In the genomic region with DNA sequence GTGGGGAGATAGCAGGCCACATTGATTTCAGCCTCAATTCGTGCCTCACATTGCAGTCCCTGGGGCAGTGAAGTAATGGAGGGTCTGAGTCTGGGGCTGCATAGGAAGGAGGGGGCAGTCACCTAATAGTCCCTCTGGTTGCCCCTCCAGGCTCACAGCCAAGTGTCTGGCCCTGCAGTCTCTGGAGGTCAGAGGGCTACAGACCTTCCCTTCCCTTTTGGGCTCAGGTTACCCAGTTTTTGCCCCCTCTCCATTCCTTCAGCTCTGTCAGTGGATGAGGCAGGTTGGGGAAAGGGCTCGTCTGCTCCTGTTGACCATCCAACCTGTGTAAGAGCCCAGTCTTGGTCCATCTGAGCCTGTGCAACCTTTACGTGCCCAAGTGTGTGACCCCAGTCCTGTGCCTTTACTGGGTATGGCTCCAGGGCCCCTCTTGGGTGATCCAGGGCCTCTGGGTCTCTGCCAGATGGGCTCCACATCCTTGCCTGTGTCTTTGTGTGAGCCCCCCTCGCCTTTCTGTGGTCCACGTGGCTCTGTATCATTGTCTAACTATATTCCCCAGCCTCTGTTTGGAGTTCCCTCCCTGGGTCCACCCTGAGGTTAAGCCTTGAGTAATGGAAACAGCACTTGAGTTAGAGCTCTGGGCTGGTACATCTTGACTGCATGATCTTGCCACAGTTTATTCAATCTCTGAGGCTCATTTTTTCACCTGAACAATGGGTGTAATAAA, we compare ENCODE assay signal across 8 cellular contexts. TPM values are rescaled to one million over a fixed set of nuclear protein-coding genes. Genes with fewer than 3 reads are reported as not detected.
DNase-seq lines count a peak whose midpoint lies in the region; ATAC-seq and TF ChIP-seq lines count a peak whose summit lies in the region.

No MANE protein-coding gene starts in this region.

- H3K4me3 ChIP-seq in hepatocyte (no peak overlapping the region), MM.1S (ENCODE audit: low read length) (no peak overlapping the region)

- 33% methylated on average over 5 of the region's 5 CpGs for WGBS in hepatocyte (ENCODE audit: low lambda C conversion rate, missing lambda C conversion rate)

- POLR2A ChIA-PET in activated CD4-positive, alpha-beta memory T cell treated with anti-CD3 and anti-CD28 coated beads, Interleukin-2, amount 10 ng/mL, durations not matched to agents 7 days and 5 days (lab: Charles Lee): interaction anchor here (0.9 to 10.0 kb wide), 11 partner anchors 7 to 398 kb away, joined by 3 to 106 read pairs (median 3); partner anchors contain the start of genes GSK3A, PAFAH1B3, PRR19 and ZNF526

- no peak overlapping the region for H3K4me3 Mint-ChIP-seq in activated CD4-positive, alpha-beta memory T cell treated with anti-CD3 and anti-CD28 coated beads, Interleukin-2, amount 10 ng/mL, durations not matched to agents 7 days and 5 days

- peaks cover 41% of the 10 kb centered on the region for H3K4me1 Mint-ChIP-seq in activated CD4-positive, alpha-beta memory T cell treated with anti-CD3 and anti-CD28 coated beads, Interleukin-2, amount 10 ng/mL, durations not matched to agents 7 days and 5 days

- H3K9me3 Mint-ChIP-seq in activated CD4-positive, alpha-beta memory T cell treated with anti-CD3 and anti-CD28 coated beads, Interleukin-2, amount 10 ng/mL, durations not matched to agents 7 days and 5 days: no peaks in the 10 kb centered on the region

- TF ChIP-seq CTCF in VCaP (conservative IDR thresholded peaks at IDR 0.05): no peak
- TF ChIP-seq CTCF in hepatocyte (IDR thresholded peaks at IDR 0.05; ENCODE audit: poor library complexity): no peak
- TF ChIP-seq CTCF in MM.1S (IDR thresholded peaks at IDR 0.05; ENCODE audit: low read length): no peak

- no peaks in the 10 kb centered on the region for H3K27me3 Mint-ChIP-seq in activated CD4-positive, alpha-beta memory T cell treated with anti-CD3 and anti-CD28 coated beads, Interleukin-2, amount 10 ng/mL, durations not matched to agents 7 days and 5 days

- H3K9ac ChIP-seq in MM.1S (ENCODE audit: low read length): no peak overlapping the region

- H3K27ac Mint-ChIP-seq in activated CD4-positive, alpha-beta memory T cell treated with anti-CD3 and anti-CD28 coated beads, Interleukin-2, amount 10 ng/mL, durations not matched to agents 7 days and 5 days: no peak overlapping the region

- H2AFZ ChIP-seq in hepatocyte: no peak overlapping the region
- no peak overlapping the region for H2AFZ ChIP-seq in MM.1S (ENCODE audit: low read length)

- H3K36me3 Mint-ChIP-seq in activated CD4-positive, alpha-beta memory T cell treated with anti-CD3 and anti-CD28 coated beads, Interleukin-2, amount 10 ng/mL, durations not matched to agents 7 days and 5 days (ENCODE audit: low read depth): peaks cover 18% of the 10 kb centered on the region

- peak; percentile 16 for DNase-seq in DMS79 treated with DMSO at 0.1 percent for 48 hours (lab: John Stamatoyannopoulos, UW)
- no peak for DNase-seq in DMS79 (lab: John Stamatoyannopoulos, UW)
- DNase-seq in hepatocyte (ENCODE audit: low spot score): peak; percentile 47
- DNase-seq in stimulated activated naive CD8-positive, alpha-beta T cell treated with anti-CD3 and anti-CD28 coated beads, Interleukin-15, Interleukin-2, amounts not matched to agents 100 U/mL and 50 U/mL, for 24 hours: peak; percentile 39
- no peak for DNase-seq in activated CD4-positive, alpha-beta memory T cell treated with anti-CD3 and anti-CD28 coated beads, Interleukin-2, amount 10 ng/mL, durations not matched to agents 7 days and 5 days
- no peak for DNase-seq in MM.1S

- no peaks in the 10 kb centered on the region for H3K36me3 ChIP-seq in hepatocyte (replicated peaks; ENCODE audit: insufficient read depth, low read depth)
- no peaks in the 10 kb centered on the region for H3K36me3 ChIP-seq in MM.1S (replicated peaks; ENCODE audit: insufficient read depth, low read length)

- H3K4me2 ChIP-seq in hepatocyte: peak overlapping the region; percentile 94
- no peak overlapping the region for H3K4me2 ChIP-seq in MM.1S (ENCODE audit: low read depth, low read length)

- CTCF ChIA-PET in activated CD4-positive, alpha-beta memory T cell treated with anti-CD3 and anti-CD28 coated beads, Interleukin-2, amount 10 ng/mL, durations not matched to agents 7 days and 5 days (lab: Charles Lee): interaction anchor here (1.1 to 1.8 kb wide), 3 partner anchors 39 to 150 kb away, joined by 4 to 6 read pairs (median 5); partner anchors contain the start of gene POU2F2

- H3K27me3 ChIP-seq in hepatocyte (no peaks in the 10 kb centered on the region), MM.1S (replicated peaks; ENCODE audit: insufficient read depth, low read length) (no peaks in the 10 kb centered on the region)

- H3K9me2 ChIP-seq in hepatocyte (replicated peaks; ENCODE audit: insufficient read depth) (no peaks in the 10 kb centered on the region), MM.1S (replicated peaks; ENCODE audit: insufficient read depth, low read length) (no peaks in the 10 kb centered on the region)

- H3F3A ChIP-seq in MM.1S (ENCODE audit: insufficient read depth, low read length): peaks cover 9% of the 10 kb centered on the region; the same call in 1 of the 2 replicates

- no peaks in the 10 kb centered on the region for H3K9me3 ChIP-seq in hepatocyte (ENCODE audit: low read depth)
- no peaks in the 10 kb centered on the region for H3K9me3 ChIP-seq in MM.1S (replicated peaks; ENCODE audit: insufficient read depth, low read length)

- H3K4me1 ChIP-seq in hepatocyte (ENCODE audit: insufficient read depth) (peaks cover 63% of the 10 kb centered on the region), MM.1S (ENCODE audit: low read length) (peaks cover 21% of the 10 kb centered on the region)

- peaks cover 60% of the 10 kb centered on the region for H3K79me2 ChIP-seq in hepatocyte
- H3K79me2 ChIP-seq in MM.1S (ENCODE audit: low read length): peaks cover 19% of the 10 kb centered on the region

- H4K20me1 ChIP-seq in hepatocyte (ENCODE audit: insufficient read depth, poor library complexity, severe bottlenecking) (peaks cover 27% of the 10 kb centered on the region), MM.1S (ENCODE audit: insufficient read depth, low read length) (no peaks in the 10 kb centered on the region)

- H3K27ac ChIP-seq in VCaP (peak overlapping the region; percentile 82; the same call in 1 of the 2 replicates), hepatocyte (peak overlapping the region; percentile 99), MM.1S (ENCODE audit: low read length) (no peak overlapping the region)

- no peak for ATAC-seq in stimulated activated naive CD8-positive, alpha-beta T cell treated with anti-CD3 and anti-CD28 coated beads, Interleukin-15, Interleukin-2, amounts not matched to agents 100 U/mL and 50 U/mL, for 24 hours
- no peak for ATAC-seq in GM18909 (IDR thresholded peaks at IDR 0.05; ENCODE audit: poor library complexity, unreplicated experiment)

RNA-seq across cellular contexts. Expression of gene CIC, which starts 13.1 kb away (rescaled TPM):
- total RNA-seq in hepatocyte: 14.3 and 17.4 TPM in 2 replicates
- 19.3 and 23.2 TPM in 2 replicates for polyA plus RNA-seq in hepatocyte
- total RNA-seq in activated CD4-positive, alpha-beta memory T cell treated with anti-CD3 and anti-CD28 coated beads, Interleukin-2, amount 10 ng/mL, durations not matched to agents 7 days and 5 days: 10 to 100 TPM; 86.5 to 88.8 TPM

RNA-seq across cellular contexts. Expression of gene PRR19, which starts 19.7 kb away (rescaled TPM):
- 0.24 and 2.2 TPM in 2 replicates for total RNA-seq in hepatocyte
- 1.9 and 3.0 TPM in 2 replicates for polyA plus RNA-seq in hepatocyte
- total RNA-seq in activated CD4-positive, alpha-beta memory T cell treated with anti-CD3 and anti-CD28 coated beads, Interleukin-2, amount 10 ng/mL, durations not matched to agents 7 days and 5 days: under 1 TPM; 0.45 to 0.91 TPM

RNA-seq across cellular contexts. Expression of gene PAFAH1B3, which starts 20.2 kb away (rescaled TPM):
- 46.1 and 70.6 TPM in 2 replicates for total RNA-seq in hepatocyte
- 98.6 and 116 TPM in 2 replicates for polyA plus RNA-seq in hepatocyte
- total RNA-seq in activated CD4-positive, alpha-beta memory T cell treated with anti-CD3 and anti-CD28 coated beads, Interleukin-2, amount 10 ng/mL, durations not matched to agents 7 days and 5 days: 10 to 100 TPM; 30.6 to 32.7 TPM

RNA-seq across cellular contexts. Expression of gene ERF, which starts 27.3 kb away (rescaled TPM):
- 32.6 and 47.1 TPM in 2 replicates for total RNA-seq in hepatocyte
- 20.4 and 24.4 TPM in 2 replicates for polyA plus RNA-seq in hepatocyte
- total RNA-seq in activated CD4-positive, alpha-beta memory T cell treated with anti-CD3 and anti-CD28 coated beads, Interleukin-2, amount 10 ng/mL, durations not matched to agents 7 days and 5 days: 10 to 100 TPM; 46.9 to 52.6 TPM

RNA-seq across cellular contexts. Expression of gene TMEM145, which starts 30.9 kb away (rescaled TPM):
- total RNA-seq in hepatocyte: 0.40 TPM in 1 of 2 replicates, not detected in the other
- polyA plus RNA-seq in hepatocyte: 0.58 TPM in 1 of 2 replicates, not detected in the other
- total RNA-seq in activated CD4-positive, alpha-beta memory T cell treated with anti-CD3 and anti-CD28 coated beads, Interleukin-2, amount 10 ng/mL, durations not matched to agents 7 days and 5 days: under 1 TPM in 1 of 2 experiments, not detected in 1; 0.23 TPM

Comparison
In these comparisons a context has a peak if more than half of its experiments do, and no peak if none do; other contexts are left out.
1. DNase-seq: peak in DMS79 treated with DMSO at 0.1 percent for 48 hours (single experiment), hepatocyte (single experiment) and stimulated activated naive CD8-positive, alpha-beta T cell treated with anti-CD3 and anti-CD28 coated beads, Interleukin-15, Interleukin-2, amounts not matched to agents 100 U/mL and 50 U/mL, for 24 hours (single experiment); none in DMS79 (single experiment), activated CD4-positive, alpha-beta memory T cell treated with anti-CD3 and anti-CD28 coated beads, Interleukin-2, amount 10 ng/mL, durations not matched to agents 7 days and 5 days (single experiment) and MM.1S (single experiment).